In the genomic region with DNA sequence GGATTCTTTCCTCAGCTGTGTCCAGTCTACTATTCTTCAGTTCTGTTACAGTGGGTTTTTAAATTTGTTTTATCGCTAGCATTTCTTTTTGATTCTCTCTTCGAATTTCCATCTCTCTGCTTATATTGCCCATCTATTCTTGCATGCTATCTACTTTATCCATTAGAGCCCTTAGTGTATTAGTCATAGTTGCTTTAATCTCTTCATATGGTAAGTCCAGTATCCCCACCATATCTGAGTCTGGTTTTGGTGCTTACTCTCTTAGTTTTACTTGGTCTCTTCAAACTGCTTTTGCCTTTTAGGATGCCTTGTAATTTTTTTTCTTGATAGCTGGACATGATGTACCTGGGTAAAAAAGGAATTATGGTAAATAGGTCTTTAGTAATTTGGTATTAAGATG, we compare ENCODE assay signal across 25 cellular contexts. TPM values are rescaled to one million over a fixed set of nuclear protein-coding genes. Genes with fewer than 3 reads are reported as not detected.
DNase-seq lines count a peak whose midpoint lies in the region; ATAC-seq and TF ChIP-seq lines count a peak whose summit lies in the region.
"Had no signal": no experiment of that assay in that cellular context is flagged by ENCODE, and none has a peak within 500 bp of the region (broad histone marks: within the 10 kb centered on the region; RNA-seq: fewer than 3 reads in every experiment).

No MANE protein-coding gene starts in this region.

- H3K4me1 ChIP-seq in MM.1S (ENCODE audit: low read length) = peaks cover 15% of the 10 kb centered on the region
- peaks cover 2% of the 10 kb centered on the region for H3K4me1 ChIP-seq in osteoblast (ENCODE audit: insufficient read depth, low read length)
- H3K4me1 ChIP-seq in smooth muscle cell (ENCODE audit: low read depth) = no peaks in the 10 kb centered on the region
- H3K4me1 ChIP-seq in SJCRH30 = no peaks in the 10 kb centered on the region
- H3K4me1 ChIP-seq: right atrium auricular region had no signal

- 0 out of 2 replicates have a peak, but pooled peaks cover 3% of the 10 kb centered on the region for H3K36me3 ChIP-seq in MM.1S (replicated peaks; ENCODE audit: insufficient read depth, low read length)
- peaks cover 51% of the 10 kb centered on the region for H3K36me3 ChIP-seq in osteoblast (ENCODE audit: insufficient read depth, low read length)
- peaks cover 5% of the 10 kb centered on the region for H3K36me3 ChIP-seq in smooth muscle cell (ENCODE audit: low read depth)
- peaks cover 51% of the 10 kb centered on the region for H3K36me3 ChIP-seq in SJCRH30

- peaks cover 6% of the 10 kb centered on the region; the same call in 1 of the 2 replicates for H3F3A ChIP-seq in MM.1S (ENCODE audit: insufficient read depth, low read length)
- no peaks in the 10 kb centered on the region for H3F3A ChIP-seq in smooth muscle cell (ENCODE audit: low read depth)

- H3K9me3 ChIP-seq in MM.1S (replicated peaks; ENCODE audit: insufficient read depth, low read length) (no peaks in the 10 kb centered on the region), osteoblast (ENCODE audit: low read depth, low read length) (no peaks in the 10 kb centered on the region), smooth muscle cell (replicated peaks; ENCODE audit: low read depth) (no peaks in the 10 kb centered on the region), SJCRH30 (replicated peaks) (no peaks in the 10 kb centered on the region)
- H3K9me3 ChIP-seq: right atrium auricular region had no signal

- H3K79me2 ChIP-seq in MM.1S (ENCODE audit: low read length) (no peaks in the 10 kb centered on the region), osteoblast (ENCODE audit: insufficient read depth, low read length) (peaks cover 20% of the 10 kb centered on the region), smooth muscle cell (ENCODE audit: low read depth) (peaks cover 10% of the 10 kb centered on the region)

- DNase-seq in activated T-cell treated with anti-CD3 and anti-CD28 coated beads, Interleukin-2, amount 50 U/mL, for 4 hours = no peak
- DNase-seq in activated T-cell treated with anti-CD3 and anti-CD28 coated beads for 4 hours = no peak
- no peak for DNase-seq in MM.1S
- DNase-seq in activated naive CD8-positive, alpha-beta T cell treated with anti-CD3 and anti-CD28 coated beads, Interleukin-2, amount 10 ng/mL, durations not matched to agents 7 days and 5 days = no peak
- no peak for DNase-seq in osteoblast (ENCODE audit: insufficient read length, low spot score, missing footprints)
- no peak for DNase-seq in smooth muscle cell (lab: John Stamatoyannopoulos, UW; ENCODE audit: unreplicated experiment)
- DNase-seq in SJCRH30 = no peak
- DNase-seq: activated CD4-positive, alpha-beta T cell treated with anti-CD3 and anti-CD28 coated beads, Interleukin-2, amount 50 U/mL, for 48 hours; aorta; glutamatergic neuron; NCI-H1105 treated with DMSO at 0.1 percent for 48 hours; NCI-H2081; NCI-H345; PC-3; Right ventricle myocardium superior; stimulated activated CD8-positive, alpha-beta memory T cell treated with anti-CD3 and anti-CD28 coated beads, Interleukin-4, amount 100 ng/mL, for 48 hours; SW 1271 had no signal

- H3K27ac Mint-ChIP-seq in activated naive CD8-positive, alpha-beta T cell treated with anti-CD3 and anti-CD28 coated beads, Interleukin-2, amount 10 ng/mL, durations not matched to agents 7 days and 5 days = peak overlapping the region; percentile 85

- H3K4me3 ChIP-seq in MM.1S (ENCODE audit: low read length) = no peak overlapping the region
- no peak overlapping the region for H3K4me3 ChIP-seq in osteoblast (ENCODE audit: insufficient read depth, low read length)
- H3K4me3 ChIP-seq in smooth muscle cell = no peak overlapping the region
- no peak overlapping the region for H3K4me3 ChIP-seq in SJCRH30
- H3K4me3 ChIP-seq: right atrium auricular region had no signal

- no peaks in the 10 kb centered on the region for H3K9me3 Mint-ChIP-seq in activated T-cell treated with anti-CD3 and anti-CD28 coated beads, Interleukin-2, amount 50 U/mL, for 4 hours
- no peaks in the 10 kb centered on the region for H3K9me3 Mint-ChIP-seq in activated naive CD8-positive, alpha-beta T cell treated with anti-CD3 and anti-CD28 coated beads, Interleukin-2, amount 10 ng/mL, durations not matched to agents 7 days and 5 days
- H3K9me3 Mint-ChIP-seq: CD14-positive monocyte, memory B cell had no signal

- H3K27me3 ChIP-seq in MM.1S (replicated peaks; ENCODE audit: insufficient read depth, low read length) (no peaks in the 10 kb centered on the region), osteoblast (ENCODE audit: insufficient read depth, low read length) (no peaks in the 10 kb centered on the region), smooth muscle cell (ENCODE audit: low read depth) (no peaks in the 10 kb centered on the region), SJCRH30 (no peaks in the 10 kb centered on the region)
- H3K27me3 ChIP-seq: right atrium auricular region had no signal

- H3K9me2 ChIP-seq in MM.1S (replicated peaks; ENCODE audit: insufficient read depth, low read length) = no peaks in the 10 kb centered on the region

- POLR2A ChIA-PET in activated naive CD8-positive, alpha-beta T cell treated with anti-CD3 and anti-CD28 coated beads, Interleukin-2, amount 10 ng/mL, durations not matched to agents 7 days and 5 days (lab: Charles Lee) = interaction anchor here (1.8 to 3.0 kb wide), 2 partner anchors 9 to 44 kb away, joined by 11 to 22 read pairs; partner anchors contain the start of genes TIMMDC1 and TMEM39A

- H3K4me1 Mint-ChIP-seq in activated T-cell treated with anti-CD3 and anti-CD28 coated beads, Interleukin-2, amount 50 U/mL, for 4 hours (ENCODE audit: low read depth) = peaks cover 33% of the 10 kb centered on the region
- H3K4me1 Mint-ChIP-seq in activated naive CD8-positive, alpha-beta T cell treated with anti-CD3 and anti-CD28 coated beads, Interleukin-2, amount 10 ng/mL, durations not matched to agents 7 days and 5 days = peaks cover 30% of the 10 kb centered on the region

- no peaks in the 10 kb centered on the region for H4K20me1 ChIP-seq in MM.1S (ENCODE audit: insufficient read depth, low read length)
- no peaks in the 10 kb centered on the region for H4K20me1 ChIP-seq in osteoblast (ENCODE audit: insufficient read depth, low read length)
- H4K20me1 ChIP-seq in smooth muscle cell (ENCODE audit: low read depth) = peaks cover 17% of the 10 kb centered on the region

- 94% methylated on average over 2 of the region's 2 CpGs for WGBS in smooth muscle cell (ENCODE audit: low lambda C conversion rate)

- H3K4me2 ChIP-seq in MM.1S (ENCODE audit: low read depth, low read length) (peak overlapping the region; percentile 33; the same call in 1 of the 2 replicates), osteoblast (ENCODE audit: insufficient read depth, low read length) (peak overlapping the region; percentile 63), smooth muscle cell (no peak overlapping the region)

- ATAC-seq in activated T-cell treated with anti-CD3 and anti-CD28 coated beads, Interleukin-2, amount 50 U/mL, for 4 hours = no peak
- ATAC-seq in activated naive CD8-positive, alpha-beta T cell treated with anti-CD3 and anti-CD28 coated beads, Interleukin-2, amount 10 ng/mL, durations not matched to agents 7 days and 5 days (ENCODE audit: low read depth) = no peak
- ATAC-seq in HG03175 (IDR thresholded peaks at IDR 0.05; ENCODE audit: unreplicated experiment) = no peak
- ATAC-seq: PC-3 had no signal

- no peaks in the 10 kb centered on the region for H3K27me3 Mint-ChIP-seq in activated T-cell treated with anti-CD3 and anti-CD28 coated beads, Interleukin-2, amount 50 U/mL, for 4 hours (ENCODE audit: low read depth)
- no peaks in the 10 kb centered on the region for H3K27me3 Mint-ChIP-seq in activated naive CD8-positive, alpha-beta T cell treated with anti-CD3 and anti-CD28 coated beads, Interleukin-2, amount 10 ng/mL, durations not matched to agents 7 days and 5 days
- H3K27me3 Mint-ChIP-seq: memory B cell had no signal

- TF ChIP-seq CTCF in MM.1S (IDR thresholded peaks at IDR 0.05; ENCODE audit: low read length) (no peak), osteoblast (IDR thresholded peaks at IDR 0.05; ENCODE audit: extremely low read depth, low read depth, low read length) (no peak), smooth muscle cell (IDR thresholded peaks at IDR 0.05; ENCODE audit: borderline replicate concordance, insufficient read depth, poor library complexity, severe bottlenecking) (no peak)

- H3K36me3 Mint-ChIP-seq in activated T-cell treated with anti-CD3 and anti-CD28 coated beads, Interleukin-2, amount 50 U/mL, for 4 hours (ENCODE audit: insufficient read depth) = peaks cover 52% of the 10 kb centered on the region
- H3K36me3 Mint-ChIP-seq in activated naive CD8-positive, alpha-beta T cell treated with anti-CD3 and anti-CD28 coated beads, Interleukin-2, amount 10 ng/mL, durations not matched to agents 7 days and 5 days = peaks cover 39% of the 10 kb centered on the region

- H3K27ac ChIP-seq in MM.1S (ENCODE audit: low read length) = peak overlapping the region; percentile 50; the same call in 1 of the 2 replicates
- no peak overlapping the region for H3K27ac ChIP-seq in osteoblast (ENCODE audit: low read depth, low read length)
- no peak overlapping the region for H3K27ac ChIP-seq in smooth muscle cell (ENCODE audit: low read depth)
- no peak overlapping the region for H3K27ac ChIP-seq in SJCRH30
- H3K27ac ChIP-seq: right atrium auricular region had no signal

- H3K9ac ChIP-seq in MM.1S (ENCODE audit: low read length) (no peak overlapping the region), smooth muscle cell (ENCODE audit: low read depth) (no peak overlapping the region)

- H2AFZ ChIP-seq in MM.1S (ENCODE audit: low read length) (no peak overlapping the region), osteoblast (ENCODE audit: low read length) (no peak overlapping the region), smooth muscle cell (ENCODE audit: low read depth) (no peak overlapping the region)

- peak overlapping the region; percentile 17 for H3K4me3 Mint-ChIP-seq in activated T-cell treated with anti-CD3 and anti-CD28 coated beads, Interleukin-2, amount 50 U/mL, for 4 hours
- peak overlapping the region; percentile 80 for H3K4me3 Mint-ChIP-seq in activated naive CD8-positive, alpha-beta T cell treated with anti-CD3 and anti-CD28 coated beads, Interleukin-2, amount 10 ng/mL, durations not matched to agents 7 days and 5 days
- H3K4me3 Mint-ChIP-seq: memory B cell had no signal

RNA-seq across cellular contexts. Expression of gene TIMMDC1, which starts 9.1 kb away (rescaled TPM):
- 100 to 1,000 TPM; 112 to 120 (median 118) TPM for total RNA-seq in activated T-cell treated with anti-CD3 and anti-CD28 coated beads, Interleukin-2, amount 50 U/mL, for 4 hours
- total RNA-seq in activated naive CD8-positive, alpha-beta T cell treated with anti-CD3 and anti-CD28 coated beads, Interleukin-2, amount 10 ng/mL, durations not matched to agents 7 days and 5 days = 10 to 100 TPM; 72.9 to 76.0 TPM
- total RNA-seq in osteoblast (59.4 and 60.1 TPM in 2 replicates), smooth muscle cell (66.1 and 83.8 TPM in 2 replicates)
- polyA plus RNA-seq in smooth muscle cell = 145 and 156 TPM in 2 replicates
- total RNA-seq in SJCRH30 (2014; rRNA removed; shearing (Covaris generic)) = 67.9 and 74.0 TPM in 2 replicates

RNA-seq across cellular contexts. Expression of gene POGLUT1, which starts 38.6 kb away (rescaled TPM):
- 10 to 100 TPM; 16.4 to 22.4 (median 17.5) TPM for total RNA-seq in activated T-cell treated with anti-CD3 and anti-CD28 coated beads, Interleukin-2, amount 50 U/mL, for 4 hours
- total RNA-seq in activated naive CD8-positive, alpha-beta T cell treated with anti-CD3 and anti-CD28 coated beads, Interleukin-2, amount 10 ng/mL, durations not matched to agents 7 days and 5 days = 10 to 100 TPM; 25.1 to 27.0 TPM
- 17.7 and 19.4 TPM in 2 replicates for total RNA-seq in osteoblast
- total RNA-seq in smooth muscle cell = 14.6 and 21.1 TPM in 2 replicates
- 12.1 and 15.4 TPM in 2 replicates for polyA plus RNA-seq in smooth muscle cell
- total RNA-seq in SJCRH30 (2014; rRNA removed; shearing (Covaris generic)) = 16.4 and 18.6 TPM in 2 replicates

RNA-seq across cellular contexts. Expression of gene TMEM39A, which starts 44.0 kb away (rescaled TPM):
- total RNA-seq in activated T-cell treated with anti-CD3 and anti-CD28 coated beads, Interleukin-2, amount 50 U/mL, for 4 hours = 10 to 100 TPM; 44.2 to 53.2 (median 45.4) TPM
- total RNA-seq in activated naive CD8-positive, alpha-beta T cell treated with anti-CD3 and anti-CD28 coated beads, Interleukin-2, amount 10 ng/mL, durations not matched to agents 7 days and 5 days = 10 to 100 TPM; 29.8 to 35.0 TPM
- total RNA-seq in osteoblast (53.2 and 54.5 TPM in 2 replicates), smooth muscle cell (79.2 and 129 TPM in 2 replicates)
- 59.6 and 64.6 TPM in 2 replicates for polyA plus RNA-seq in smooth muscle cell
- 35.7 and 38.7 TPM in 2 replicates for total RNA-seq in SJCRH30 (2014; rRNA removed; shearing (Covaris generic))

RNA-seq across cellular contexts. Expression of gene CD80, which starts 52.0 kb away (rescaled TPM):
- 1 to 10 TPM; 1.6 to 6.2 (median 3.3) TPM for total RNA-seq in activated T-cell treated with anti-CD3 and anti-CD28 coated beads, Interleukin-2, amount 50 U/mL, for 4 hours
- total RNA-seq in activated naive CD8-positive, alpha-beta T cell treated with anti-CD3 and anti-CD28 coated beads, Interleukin-2, amount 10 ng/mL, durations not matched to agents 7 days and 5 days = 10 to 100 TPM; 11.6 to 15.2 TPM
- 2.5 and 3.2 TPM in 2 replicates for total RNA-seq in osteoblast
- 0.04 TPM in 1 of 2 replicates, not detected in the other for total RNA-seq in smooth muscle cell
- not detected in 2 replicates for polyA plus RNA-seq in smooth muscle cell
- total RNA-seq in SJCRH30 (2014; rRNA removed; shearing (Covaris generic)) = 0.12 TPM in 1 of 2 replicates, not detected in the other
- total RNA-seq: dermis microvascular lymphatic vessel endothelial cell, G401, H1, osteocyte, PC-3, Right ventricle myocardium superior had no signal
